In the genomic region with DNA sequence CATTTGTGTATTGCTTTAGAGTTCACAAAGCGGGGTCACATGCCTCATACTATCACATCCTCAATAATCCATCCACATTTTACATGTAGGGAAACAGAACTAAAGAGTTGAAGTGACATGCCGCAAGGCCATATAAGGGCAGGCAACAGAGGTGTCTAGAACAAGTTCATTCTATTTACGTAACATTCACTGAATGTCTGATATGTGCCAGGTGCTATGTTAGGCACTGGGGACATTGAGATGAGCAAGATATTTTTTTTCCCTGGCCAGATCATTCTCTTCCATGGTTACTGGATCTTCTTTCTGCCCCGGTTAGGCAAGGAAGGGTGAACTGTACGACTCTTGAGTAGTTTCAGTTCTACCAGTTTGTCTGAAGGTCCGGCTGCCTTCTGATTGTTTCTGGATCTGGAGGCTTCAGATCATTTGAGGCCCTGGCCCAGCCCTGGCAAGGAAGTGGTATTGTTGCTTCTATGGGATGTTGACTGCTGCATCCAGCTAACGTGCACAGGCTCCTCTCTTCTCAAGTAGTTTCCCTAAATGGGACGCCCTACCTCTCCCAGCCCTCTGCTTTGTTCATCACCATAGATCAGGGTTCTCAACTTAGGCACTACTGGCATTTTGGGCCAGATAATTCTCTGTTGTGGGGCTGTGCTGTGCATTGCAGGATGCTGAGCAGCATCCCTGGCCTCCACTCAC, we compare ENCODE assay signal across 20 cellular contexts.
"Had no signal": no experiment of that assay in that cellular context is flagged by ENCODE, and none has a peak within 500 bp of the region (broad histone marks: within the 10 kb centered on the region; RNA-seq: fewer than 3 reads in every experiment).

No MANE protein-coding gene starts in this region.

- DNase-seq: activated CD4-positive, alpha-beta T cell treated with anti-CD3 and anti-CD28 coated beads, Interleukin-2, amount 10 ng/mL, durations not matched to agents 24 days and 14 days; activated CD4-positive, CD25-positive, alpha-beta regulatory T cell; activated naive CD4-positive, alpha-beta T cell treated with anti-CD3 and anti-CD28 coated beads for 36 hours; activated naive CD8-positive, alpha-beta T cell treated with anti-CD3 and anti-CD28 coated beads, Interleukin-2, amount 50 U/mL, for 24 hours; hippocampal formation; left lung; mucosa of descending colon; nucleus accumbens; stimulated activated CD4-positive, alpha-beta T cell treated with anti-CD3 and anti-CD28 coated beads, Interleukin-2, amount 100 ng/mL, for 48 hours; stimulated activated naive B cell treated with anti-CD40 and anti-IgM and Interleukin-4, amounts not matched to agents 10 μg/mL and 1 μg/mL and 100 μg/mL, for 72 hours; uterus had no signal

- H3K27me3 ChIP-seq: ascending aorta, breast epithelium, left lung, tibial nerve, uterus had no signal

- H3K4me1 ChIP-seq: breast epithelium, uterus had no signal

- H3K9me3 ChIP-seq: breast epithelium, left lung, mucosa of descending colon, uterus had no signal

- H3K9me3 Mint-ChIP-seq: activated CD4-positive, alpha-beta T cell treated with anti-CD3 and anti-CD28 coated beads, Interleukin-2, amount 10 ng/mL, durations not matched to agents 24 days and 14 days; activated naive CD4-positive, alpha-beta T cell treated with anti-CD3 and anti-CD28 coated beads for 36 hours; activated naive CD8-positive, alpha-beta T cell treated with anti-CD3 and anti-CD28 coated beads, Interleukin-2, amount 50 U/mL, for 24 hours; activated T-helper 2 cell treated with anti-CD3 and anti-CD28 coated beads, Interferon-gamma antibody, Interleukin-2, Interleukin-4, amounts not matched to agents 10 μg/mL and 5 μg/mL and 100 μg/mL, durations not matched to agents 14 hours and 24 hours and 36 hours; memory B cell; natural killer cell treated with Interleukin-12 subunit alpha and Interleukin-12 subunit beta and Interleukin-15 and Interleukin-18, amount 100 ng/mL, for 72 hours; T-helper 2 cell treated with Interferon-gamma antibody and Interleukin-4, amounts not matched to agents 5 μg/mL and 100 μg/mL, for 36 hours had no signal

- H3K27ac ChIP-seq: ascending aorta, breast epithelium, epithelial cell of prostate, left lung, tibial nerve, uterus had no signal

- H3K27ac Mint-ChIP-seq: activated CD4-positive, alpha-beta T cell treated with anti-CD3 and anti-CD28 coated beads, Interleukin-2, amount 10 ng/mL, durations not matched to agents 24 days and 14 days; activated naive CD4-positive, alpha-beta T cell treated with anti-CD3 and anti-CD28 coated beads for 36 hours; activated naive CD8-positive, alpha-beta T cell treated with anti-CD3 and anti-CD28 coated beads, Interleukin-2, amount 50 U/mL, for 24 hours; activated T-helper 2 cell treated with anti-CD3 and anti-CD28 coated beads, Interferon-gamma antibody, Interleukin-2, Interleukin-4, amounts not matched to agents 10 μg/mL and 5 μg/mL and 100 μg/mL, durations not matched to agents 14 hours and 24 hours and 36 hours; memory B cell; natural killer cell treated with Interleukin-12 subunit alpha and Interleukin-12 subunit beta and Interleukin-15 and Interleukin-18, amount 100 ng/mL, for 72 hours; stimulated activated naive B cell treated with anti-CD40 and anti-IgM and Interleukin-4, amounts not matched to agents 10 μg/mL and 1 μg/mL and 100 μg/mL, for 72 hours; T-helper 2 cell treated with Interferon-gamma antibody and Interleukin-4, amounts not matched to agents 5 μg/mL and 100 μg/mL, for 36 hours had no signal

- H3K4me3 ChIP-seq: ascending aorta, breast epithelium, left lung, mucosa of descending colon, tibial nerve, uterus had no signal

- H3K4me3 Mint-ChIP-seq: activated CD4-positive, alpha-beta T cell treated with anti-CD3 and anti-CD28 coated beads, Interleukin-2, amount 10 ng/mL, durations not matched to agents 24 days and 14 days; activated naive CD4-positive, alpha-beta T cell treated with anti-CD3 and anti-CD28 coated beads for 36 hours; activated naive CD8-positive, alpha-beta T cell treated with anti-CD3 and anti-CD28 coated beads, Interleukin-2, amount 50 U/mL, for 24 hours; memory B cell; natural killer cell treated with Interleukin-12 subunit alpha and Interleukin-12 subunit beta and Interleukin-15 and Interleukin-18, amount 100 ng/mL, for 72 hours; stimulated activated naive B cell treated with anti-CD40 and anti-IgM and Interleukin-4, amounts not matched to agents 10 μg/mL and 1 μg/mL and 100 μg/mL, for 72 hours; T-helper 2 cell treated with Interferon-gamma antibody and Interleukin-4, amounts not matched to agents 5 μg/mL and 100 μg/mL, for 36 hours had no signal

- H3K36me3 ChIP-seq: uterus had no signal

- ATAC-seq: activated naive CD8-positive, alpha-beta T cell treated with anti-CD3 and anti-CD28 coated beads, Interleukin-2, amount 50 U/mL, for 24 hours; left lung; mucosa of descending colon; natural killer cell treated with Interleukin-12 subunit alpha and Interleukin-12 subunit beta and Interleukin-15 and Interleukin-18, amount 100 ng/mL, for 72 hours; sciatic nerve; stimulated activated naive B cell treated with anti-CD40 and anti-IgM and Interleukin-4, amounts not matched to agents 10 μg/mL and 1 μg/mL and 100 μg/mL, for 72 hours had no signal

- H3K27me3 Mint-ChIP-seq: activated CD4-positive, alpha-beta T cell treated with anti-CD3 and anti-CD28 coated beads, Interleukin-2, amount 10 ng/mL, durations not matched to agents 24 days and 14 days; activated naive CD8-positive, alpha-beta T cell treated with anti-CD3 and anti-CD28 coated beads, Interleukin-2, amount 50 U/mL, for 24 hours; memory B cell; natural killer cell treated with Interleukin-12 subunit alpha and Interleukin-12 subunit beta and Interleukin-15 and Interleukin-18, amount 100 ng/mL, for 72 hours; stimulated activated naive B cell treated with anti-CD40 and anti-IgM and Interleukin-4, amounts not matched to agents 10 μg/mL and 1 μg/mL and 100 μg/mL, for 72 hours had no signal
